In genomic region chr3:115814778-115815380, GRCh38 we compare ENCODE assay signal across 8 cellular contexts.
DNase-seq lines count a peak whose midpoint lies in the region; ATAC-seq and TF ChIP-seq lines count a peak whose summit lies in the region.

No MANE protein-coding gene starts in this region.

- H3K27me3 ChIP-seq in aorta (ENCODE audit: control insufficient read depth in 1 of 2, insufficient read depth in 2 of 2, low read length in 1 of 2): no peaks in the 10 kb centered on the region

- no peaks in the 10 kb centered on the region for H3K36me3 Mint-ChIP-seq in activated naive CD4-positive, alpha-beta T cell treated with anti-CD3 and anti-CD28 coated beads, Interleukin-2, amount 50 U/mL, for 72 hours

- no peaks in the 10 kb centered on the region for H3K36me3 ChIP-seq in aorta (ENCODE audit: control insufficient read depth in 1 of 2, insufficient read depth in 2 of 2, low read length in 1 of 2)

- H3K4me1 ChIP-seq in aorta (ENCODE audit: control insufficient read depth in 1 of 2, insufficient read depth in 2 of 2, low read length in 2 of 2): no peaks in the 10 kb centered on the region

- H3K9me3 Mint-ChIP-seq in activated naive CD4-positive, alpha-beta T cell treated with anti-CD3 and anti-CD28 coated beads, Interleukin-2, amount 50 U/mL, for 72 hours: no peaks in the 10 kb centered on the region

- no peak overlapping the region for H3K4me3 ChIP-seq in aorta (ENCODE audit: low read length in 2 of 2)

- no peak overlapping the region for H3K27ac ChIP-seq in aorta (ENCODE audit: low read depth in 1 of 2, low read length in 2 of 2)

- WGBS in aorta, 2 donors: 16 to 18% methylated on average over 8 of the region's 8 CpGs

- H3K27ac Mint-ChIP-seq in activated naive CD4-positive, alpha-beta T cell treated with anti-CD3 and anti-CD28 coated beads, Interleukin-2, amount 50 U/mL, for 72 hours: no peak overlapping the region

- ATAC-seq in GM18907 (IDR thresholded peaks at IDR 0.05; ENCODE audit: unreplicated experiment) (peak; percentile 68), SK-N-SH treated with all-trans-retinoic acid at 6 μM for 48 hours (peak; percentile 97), Right ventricle myocardium inferior (peak; percentile 64), aorta (ENCODE audit: low FRiP score) (peak; percentile 83)
- peak; percentile 56 to 68 for ATAC-seq in activated naive CD4-positive, alpha-beta T cell treated with anti-CD3 and anti-CD28 coated beads, Interleukin-2, amount 50 U/mL, for 72 hours

- DNase-seq in AML-193 (lab: John Stamatoyannopoulos, UW) (peak; percentile 20 to 36), Kasumi-1 (lab: John Stamatoyannopoulos, UW) (peak; percentile 54 to 63), Right ventricle myocardium inferior (ENCODE audit: missing footprints) (no peak), posterior vena cava (ENCODE audit: low spot score) (peak; percentile 83), aorta (peak; percentile 71 to 89)
- peak in 1 of 2 donors; percentile 70 for DNase-seq in activated naive CD4-positive, alpha-beta T cell treated with anti-CD3 and anti-CD28 coated beads, Interleukin-2, amount 50 U/mL, for 72 hours (ENCODE audit: low spot score in 2 of 2)

- intact Hi-C loops in Right ventricle myocardium inferior (cut with DNase I): no loop called here
- intact Hi-C loops in posterior vena cava (cut with DNase I): no loop called here
- intact Hi-C loops in aorta (cut with DNase I): loop anchor here (2.0 to 5.0 kb wide), 2 partner anchors 30 to 598 kb away; no protein-coding TSS in a partner anchor

- H3K9me3 ChIP-seq in aorta (ENCODE audit: control insufficient read depth, low read length): no peaks in the 10 kb centered on the region

TF ChIP-seq in SK-N-SH treated with all-trans-retinoic acid at 6 μM for 48 hours, 23 proteins besides CTCF, POLR2A, EP300 and RAD21:
- TF ChIP-seq PPARA (CRISPR knock-in tag; IDR thresholded peaks at IDR 0.05; ENCODE audit: borderline replicate concordance): no peak
- TF ChIP-seq TOX (CRISPR knock-in tag; IDR thresholded peaks at IDR 0.05; ENCODE audit: borderline replicate concordance): no peak
- no peak for TF ChIP-seq POU6F1 (CRISPR knock-in tag; IDR thresholded peaks at IDR 0.05; ENCODE audit: borderline replicate concordance, low read depth)
- TF ChIP-seq ZC3H10 (CRISPR knock-in tag; IDR thresholded peaks at IDR 0.05): no peak

Comparison
In these comparisons a context has a peak if more than half of its experiments do, and no peak if none do; other contexts are left out.
1. intact Hi-C loops: an anchor here in aorta (2.0 to 5.0 kb wide); none called in Right ventricle myocardium inferior and posterior vena cava.